ENCODE assay signal across 21 cellular contexts in the genomic region with DNA sequence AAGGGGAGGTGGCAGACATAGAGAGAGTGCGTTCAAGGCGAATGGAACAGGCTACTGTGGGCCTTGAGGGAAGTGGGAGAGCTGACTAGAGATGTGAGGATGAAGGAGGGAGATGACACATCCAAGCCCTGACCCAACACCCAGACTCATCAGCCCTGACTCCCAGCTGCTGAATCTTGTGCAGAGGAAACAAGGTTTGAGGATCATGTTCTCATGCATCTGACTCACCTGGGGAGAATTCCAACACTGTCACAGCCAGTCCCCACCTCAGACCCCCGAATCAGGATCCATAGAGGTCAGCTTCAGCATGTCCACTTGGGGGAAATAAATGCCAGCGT.
DNase-seq lines count a peak whose midpoint lies in the region; ATAC-seq, FAIRE-seq and TF ChIP-seq lines count a peak whose summit lies in the region.
"Had no signal": no experiment of that assay in that cellular context is flagged by ENCODE, and none has a peak within 500 bp of the region (broad histone marks: within the 10 kb centered on the region; RNA-seq: fewer than 3 reads in every experiment).

No MANE protein-coding gene starts in this region.

- TF ChIP-seq CTCF in choroid plexus epithelial cell (conservative IDR thresholded peaks at IDR 0.05; ENCODE audit: low read depth, low read length) (no peak), left lung (IDR thresholded peaks at IDR 0.05) (no peak)

- H3K36me3 ChIP-seq in left lung (no peaks in the 10 kb centered on the region), skeletal muscle tissue (ENCODE audit: control insufficient read depth in 3 of 3, insufficient read depth in 3 of 3, low read length in 3 of 3) (no peaks in the 10 kb centered on the region)
- H3K36me3 ChIP-seq: pancreas, Peyer's patch, suprapubic skin had no signal

- H3K4me3 ChIP-seq in choroid plexus epithelial cell (ENCODE audit: low read depth, low read length) (no peak overlapping the region), left lung (no peak overlapping the region), skeletal muscle tissue (ENCODE audit: low read length in 3 of 3) (no peak overlapping the region)
- H3K4me3 ChIP-seq: GM12878, pancreas, Peyer's patch, smooth muscle cell, suprapubic skin had no signal

- H3K9ac ChIP-seq in skeletal muscle tissue (ENCODE audit: low read depth in 1 of 3, low read length in 3 of 3) = no peak overlapping the region

- H3K9me3 ChIP-seq in left lung (peaks cover 0 to 7% of the 10 kb centered on the region in 2 donors), skeletal muscle tissue (ENCODE audit: control insufficient read depth in 3 of 3, low read length in 3 of 3) (peaks cover 0 to 3% (median 2%) of the 10 kb centered on the region in 3 donors)
- H3K9me3 ChIP-seq: pancreas, Peyer's patch had no signal

- H3K4me1 ChIP-seq in left lung = peaks cover 0 to 13% of the 10 kb centered on the region in 2 donors
- peaks cover 20 to 27% (median 23%) of the 10 kb centered on the region in 3 donors for H3K4me1 ChIP-seq in skeletal muscle tissue (ENCODE audit: control insufficient read depth in 3 of 3, insufficient read depth in 3 of 3, low read length in 3 of 3)
- H3K4me1 ChIP-seq: pancreas, Peyer's patch, suprapubic skin had no signal

- ATAC-seq in left lung = peak; percentile 13
- ATAC-seq in effector memory CD8-positive, alpha-beta T cell (replicated peaks) = no peak
- ATAC-seq in T-cell (replicated peaks in 1 of 4) = no peak
- ATAC-seq: GM12878, left colon had no signal

- DNase-seq in HTR-8/SVneo (ENCODE audit: insufficient read length, low spot score) (peak; percentile 29), choroid plexus epithelial cell (ENCODE audit: low read depth) (peak; percentile 20), left lung (no peak), activated gamma-delta T cell treated with Interleukin-2 at 50 U/mL for 16 hours (no peak), T-cell (no peak)
- DNase-seq in effector memory CD8-positive, alpha-beta T cell = no peak
- DNase-seq: activated CD4-positive, alpha-beta T cell treated with anti-CD3 and anti-CD28 coated beads, Interleukin-2, amount 10 ng/mL, durations not matched to agents 7 days and 5 days; activated naive CD4-positive, alpha-beta T cell treated with anti-CD3 and anti-CD28 coated beads, Interleukin-2, amount 10 ng/mL, durations not matched to agents 7 days and 5 days; activated T-cell treated with anti-CD3 and anti-CD28 coated beads for 4 hours; left colon; MV-4-11; NCI-H1930; NCI-H446; pancreas; Peyer's patch had no signal

- peaks cover 2% of the 10 kb centered on the region in 2 donors for H3K9me3 Mint-ChIP-seq in effector memory CD8-positive, alpha-beta T cell
- peaks cover 1 to 5% (median 3%) of the 10 kb centered on the region in 3 donors for H3K9me3 Mint-ChIP-seq in T-cell

- peak; percentile 42 for FAIRE-seq in HTR-8/SVneo (lab: Jason Lieb, UNC)
- FAIRE-seq: colon, G401.6, GM12878, pancreas had no signal

- H3K27ac ChIP-seq in left lung = no peak overlapping the region
- H3K27ac ChIP-seq in skeletal muscle tissue (ENCODE audit: low read depth, low read length) = peak overlapping the region; percentile 56
- H3K27ac ChIP-seq: pancreas, Peyer's patch, suprapubic skin had no signal

- H3K27ac Mint-ChIP-seq in effector memory CD8-positive, alpha-beta T cell = no peak overlapping the region
- peak overlapping the region in 1 of 2 donors; percentile 40 for H3K27ac Mint-ChIP-seq in T-cell
- H3K27ac Mint-ChIP-seq: activated CD4-positive, alpha-beta T cell treated with anti-CD3 and anti-CD28 coated beads, Interleukin-2, amount 10 ng/mL, durations not matched to agents 7 days and 5 days; activated naive CD4-positive, alpha-beta T cell treated with anti-CD3 and anti-CD28 coated beads, Interleukin-2, amount 10 ng/mL, durations not matched to agents 7 days and 5 days had no signal

- H3K27me3 ChIP-seq in left lung = no peaks in the 10 kb centered on the region
- H3K27me3 ChIP-seq in skeletal muscle tissue (ENCODE audit: control insufficient read depth in 3 of 3, insufficient read depth in 3 of 3, low read length in 3 of 3) = no peaks in the 10 kb centered on the region
- H3K27me3 ChIP-seq: pancreas, Peyer's patch, suprapubic skin had no signal

- no peak overlapping the region for H3K4me3 Mint-ChIP-seq in effector memory CD8-positive, alpha-beta T cell
- H3K4me3 Mint-ChIP-seq in T-cell = no peak overlapping the region
- H3K4me3 Mint-ChIP-seq: activated CD4-positive, alpha-beta T cell treated with anti-CD3 and anti-CD28 coated beads, Interleukin-2, amount 10 ng/mL, durations not matched to agents 7 days and 5 days; activated naive CD4-positive, alpha-beta T cell treated with anti-CD3 and anti-CD28 coated beads, Interleukin-2, amount 10 ng/mL, durations not matched to agents 7 days and 5 days had no signal

- intact Hi-C loops in left lung (cut with DNase I) = no loop called here

- H3K4me1 Mint-ChIP-seq in effector memory CD8-positive, alpha-beta T cell (ENCODE audit: low read depth in 2 of 2) = peaks cover 0 to 1% of the 10 kb centered on the region in 2 donors
- H3K4me1 Mint-ChIP-seq in T-cell = peaks cover 0 to 7% (median 2%) of the 10 kb centered on the region in 3 donors
- H3K4me1 Mint-ChIP-seq: activated CD4-positive, alpha-beta T cell treated with anti-CD3 and anti-CD28 coated beads, Interleukin-2, amount 10 ng/mL, durations not matched to agents 7 days and 5 days; activated naive CD4-positive, alpha-beta T cell treated with anti-CD3 and anti-CD28 coated beads, Interleukin-2, amount 10 ng/mL, durations not matched to agents 7 days and 5 days had no signal

- no peaks in the 10 kb centered on the region for H3K36me3 Mint-ChIP-seq in effector memory CD8-positive, alpha-beta T cell (ENCODE audit: insufficient read depth)
- peaks cover under 1% of the 10 kb centered on the region for H3K36me3 Mint-ChIP-seq in T-cell
- H3K36me3 Mint-ChIP-seq: activated naive CD4-positive, alpha-beta T cell treated with anti-CD3 and anti-CD28 coated beads, Interleukin-2, amount 10 ng/mL, durations not matched to agents 7 days and 5 days had no signal

- H3K27me3 Mint-ChIP-seq in effector memory CD8-positive, alpha-beta T cell = peaks cover 30 to 32% of the 10 kb centered on the region in 2 donors
- H3K27me3 Mint-ChIP-seq in T-cell = peaks cover 0 to 5% of the 10 kb centered on the region in 2 donors

- CTCF ChIA-PET in T-cell (lab: Charles Lee) = no interaction called here

- POLR2A ChIA-PET in T-cell (lab: Charles Lee) = no interaction called here

Comparison
In these comparisons a context has a peak if more than half of its experiments do, and no peak if none do; other contexts are left out.
1. DNase-seq: peak in HTR-8/SVneo (single experiment) and choroid plexus epithelial cell (single experiment); none in left lung (0 of 2), effector memory CD8-positive, alpha-beta T cell (0 of 3), activated gamma-delta T cell treated with Interleukin-2 at 50 U/mL for 16 hours (single experiment) and T-cell (0 of 34).